Comparison of ENCODE assay signal across 13 cellular contexts in the genomic region with DNA sequence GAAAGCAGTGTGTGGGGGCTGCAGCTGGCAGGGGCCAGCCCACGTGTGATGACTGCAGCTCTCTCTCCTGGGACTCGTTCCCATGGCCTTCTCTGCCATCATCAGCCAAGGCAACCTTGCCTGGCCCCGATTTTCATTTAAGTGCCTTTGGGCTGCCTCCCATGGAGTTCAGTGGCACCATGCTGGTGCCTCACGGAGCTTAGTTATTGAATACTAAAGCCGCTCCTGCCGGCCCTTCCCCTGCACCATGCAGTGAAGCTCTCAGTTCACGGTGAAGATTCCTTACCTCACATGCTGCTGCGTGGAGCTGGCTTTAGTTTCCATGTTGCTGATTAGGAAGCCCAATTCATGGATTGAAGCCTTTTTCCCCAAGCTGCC.
"Had no signal": no experiment of that assay in that cellular context is flagged by ENCODE, and none has a peak within 500 bp of the region (broad histone marks: within the 10 kb centered on the region; RNA-seq: fewer than 3 reads in every experiment).

No MANE protein-coding gene starts in this region.

- H3K4me1 ChIP-seq: left ventricle myocardium inferior, pancreas, stomach had no signal

- H3K4me3 Mint-ChIP-seq: neural crest cell; T-helper 1 cell treated with Interleukin-12 subunit alpha and Interleukin-12 subunit beta and Interleukin-4 antibody, amounts not matched to agents 30 μg/mL and 1 μg/mL, for 36 hours had no signal

- H3K9me3 ChIP-seq: left ventricle myocardium inferior, pancreas, stomach, thoracic aorta had no signal

- H3K27ac ChIP-seq: left ventricle myocardium inferior, pancreas, skin epidermis, stomach, thoracic aorta had no signal

- H3K27me3 ChIP-seq: pancreas, stomach had no signal

- H3K36me3 ChIP-seq: left ventricle myocardium inferior, pancreas, stomach, thoracic aorta had no signal

- H3K27ac Mint-ChIP-seq: T-helper 1 cell treated with Interleukin-12 subunit alpha and Interleukin-12 subunit beta and Interleukin-4 antibody, amounts not matched to agents 30 μg/mL and 1 μg/mL, for 36 hours had no signal

- DNase-seq: activated CD4-positive, alpha-beta T cell treated with anti-CD3 and anti-CD28 coated beads, Interleukin-2, amount 50 U/mL, for 1 hour; activated naive CD4-positive, alpha-beta T cell treated with anti-CD3 and anti-CD28 coated beads, Interleukin-2, amount 50 U/mL, for 16 hours; central memory CD4-positive, alpha-beta T cell; dermis blood vessel endothelial cell; hypothalamus; kidney; left ventricle myocardium inferior; pancreas; stomach had no signal

- ATAC-seq: pancreas had no signal

- H3K4me1 Mint-ChIP-seq: neural crest cell had no signal

- H3K4me3 ChIP-seq: left ventricle myocardium inferior, pancreas, skin epidermis, stomach, thoracic aorta had no signal

- H3K9me3 Mint-ChIP-seq: neural crest cell; T-helper 1 cell treated with Interleukin-12 subunit alpha and Interleukin-12 subunit beta and Interleukin-4 antibody, amounts not matched to agents 30 μg/mL and 1 μg/mL, for 36 hours had no signal
